In the genomic region with DNA sequence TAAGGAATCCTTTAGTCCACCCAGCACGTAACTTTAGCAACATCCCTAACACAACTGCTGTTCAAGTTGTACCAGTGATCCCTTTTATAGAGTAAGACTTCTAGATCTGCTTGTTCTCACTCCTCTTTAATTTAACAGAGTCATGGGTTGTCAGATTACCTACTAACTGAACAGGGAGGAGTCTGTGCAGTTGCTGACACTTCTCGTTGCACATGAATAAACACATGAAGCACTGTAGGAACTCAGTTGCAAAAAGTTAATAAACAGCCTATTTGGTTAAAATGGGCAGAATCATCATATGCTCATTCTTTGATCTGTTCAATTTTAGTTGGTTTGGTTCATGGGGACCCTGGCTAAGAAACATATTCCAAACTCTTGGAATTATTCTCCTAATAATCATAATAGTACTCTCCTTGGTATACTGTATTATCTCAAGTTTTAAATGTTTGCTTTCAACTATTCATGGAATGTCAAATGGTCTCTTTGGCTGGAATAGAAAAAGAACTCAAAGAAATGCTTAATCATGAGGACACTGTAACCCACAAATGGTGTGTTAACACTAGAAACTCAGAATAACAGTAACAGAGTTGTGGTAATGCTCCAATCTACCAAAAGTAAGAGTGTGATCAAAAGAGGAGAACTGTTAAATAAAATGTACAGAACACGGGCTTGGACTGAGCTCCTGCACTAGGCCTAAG, we compare ENCODE assay signal across 20 cellular contexts. TPM values are rescaled to one million over a fixed set of nuclear protein-coding genes. Genes with fewer than 3 reads are reported as not detected.
DNase-seq lines count a peak whose midpoint lies in the region; ATAC-seq, FAIRE-seq and TF ChIP-seq lines count a peak whose summit lies in the region.
"Had no signal": no experiment of that assay in that cellular context is flagged by ENCODE, and none has a peak within 500 bp of the region (broad histone marks: within the 10 kb centered on the region; RNA-seq: fewer than 3 reads in every experiment).

No MANE protein-coding gene starts in this region.

- FAIRE-seq in D721Med (lab: Jason Lieb, UNC), result no peak

- H3K36me3 ChIP-seq in kidney epithelial cell (ENCODE audit: control insufficient read depth, insufficient read depth, low read length) (no peaks in the 10 kb centered on the region), HAP-1 (replicated peaks) (no peaks in the 10 kb centered on the region), transverse colon (no peaks in the 10 kb centered on the region)
- H3K36me3 ChIP-seq: vagina had no signal

- ATAC-seq in GM18511 (IDR thresholded peaks at IDR 0.05; ENCODE audit: unreplicated experiment) (peak; percentile 64), GM21786 (IDR thresholded peaks at IDR 0.05; ENCODE audit: unreplicated experiment) (peak; percentile 63), HG03432 (IDR thresholded peaks at IDR 0.05; ENCODE audit: unreplicated experiment) (peak; percentile 76)

- TF ChIP-seq POLR2A in transverse colon (IDR thresholded peaks at IDR 0.05), result no peak

- TF ChIP-seq CTCF in kidney epithelial cell (IDR thresholded peaks at IDR 0.05; ENCODE audit: insufficient read depth, low read length, poor library complexity, severe bottlenecking), result no peak
- TF ChIP-seq CTCF in D721Med (IDR thresholded peaks at IDR 0.05; ENCODE audit: insufficient read depth, missing control alignments), result no peak
- no peak for TF ChIP-seq CTCF in transverse colon (IDR thresholded peaks at IDR 0.05)

- H3K27me3 ChIP-seq in kidney epithelial cell (ENCODE audit: control insufficient read depth, insufficient read depth, low read length) (no peaks in the 10 kb centered on the region), HAP-1 (ENCODE audit: low read depth) (no peaks in the 10 kb centered on the region), transverse colon (no peaks in the 10 kb centered on the region)
- H3K27me3 ChIP-seq: vagina had no signal

- 50 to 76% methylated on average over 2 to 3 of the region's 3 CpGs for WGBS in transverse colon (ENCODE audit: low coverage in 1 of 2), 2 donors

- in situ Hi-C loops in HAP-1 (cut with MboI; ENCODE audit: low sequenced_read_pairs), result no loop called here
- in situ Hi-C loops in transverse colon (cut with MboI; ENCODE audit: low pct_ligation_motif_present in 1 of 4, low pct_unique_long_range_greater_than_20kb in 1 of 4, low sequenced_read_pairs in 3 of 4), result no loop called here

- H3K27ac ChIP-seq in transverse colon, result no peak overlapping the region
- H3K27ac ChIP-seq: skin epidermis, vagina had no signal

- H3K9me3 ChIP-seq in HAP-1 (no peaks in the 10 kb centered on the region), transverse colon (no peaks in the 10 kb centered on the region)
- H3K9me3 ChIP-seq: vagina had no signal

- intact Hi-C loops in transverse colon (cut with DNase I; ENCODE audit: low total_unique reads), result no loop called here

- TF ChIP-seq EP300 in transverse colon (IDR thresholded peaks at IDR 0.05; ENCODE audit: low read depth), result no peak

- DNase-seq in kidney epithelial cell (ENCODE audit: low read depth) (peak; percentile 56), iPS-NIHi11 (ENCODE audit: low spot score) (no peak), D721Med (ENCODE audit: insufficient read length, low spot score) (no peak), HAP-1 (ENCODE audit: low spot score in 2 of 2) (no peak), transverse colon (no peak)
- DNase-seq: activated naive CD4-positive, alpha-beta T cell treated with Interleukin-2 at 50 U/mL for 16 hours; COR-L47; effector memory CD4-positive, alpha-beta T cell; NCI-H1930; NCI-H526; stimulated activated naive CD4-positive, alpha-beta T cell treated with Interleukin-2 at 50 U/mL for 16 hours; SW 1271 had no signal

- H3K4me1 ChIP-seq in HAP-1 (peaks cover 18% of the 10 kb centered on the region), transverse colon (no peaks in the 10 kb centered on the region)
- H3K4me1 ChIP-seq: vagina had no signal

- no peak overlapping the region for H3K4me3 ChIP-seq in kidney epithelial cell (ENCODE audit: low read depth, low read length)
- H3K4me3 ChIP-seq in HAP-1, result no peak overlapping the region
- no peak overlapping the region for H3K4me3 ChIP-seq in transverse colon
- H3K4me3 ChIP-seq: skin epidermis, vagina had no signal

RNA-seq across cellular contexts. Expression of a gene that starts 15.6 kb away (rescaled TPM):
- total RNA-seq in kidney epithelial cell (0.50 TPM in 1 of 2 replicates, not detected in the other), transverse colon (under 1 TPM in 2 of 4 donors, not detected in 2; 0.14 to 0.16 TPM)
- total RNA-seq: fibroblast of villous mesenchyme, MCF 10A, osteoblast, vagina had no signal
